Comparison of ENCODE assay signal across 8 cellular contexts in genomic region chr12:116236148-116236731, GRCh38. TPM values are rescaled to one million over a fixed set of nuclear protein-coding genes. Genes with fewer than 3 reads are reported as not detected.
DNase-seq lines count a peak whose midpoint lies in the region; ATAC-seq and TF ChIP-seq lines count a peak whose summit lies in the region.

No MANE protein-coding gene starts in this region.

- H3K4me1 ChIP-seq in tibial artery: peaks cover 0 to 75% (median 33%) of the 10 kb centered on the region in 4 donors

- H3K9me3 ChIP-seq in tibial artery: no peaks in the 10 kb centered on the region

- H3K27ac ChIP-seq in tibial artery: peak overlapping the region in 1 of 2 donors; percentile 28

- peaks cover 2% of the 10 kb centered on the region for H3K36me3 Mint-ChIP-seq in activated CD4-positive, alpha-beta memory T cell treated with anti-CD3 and anti-CD28 coated beads for 36 hours
- H3K36me3 Mint-ChIP-seq in natural killer cell treated with Interleukin-12 subunit alpha and Interleukin-12 subunit beta and Interleukin-15 and Interleukin-18, amount 100 ng/mL, for 72 hours: no peaks in the 10 kb centered on the region

- H3K27me3 ChIP-seq in BJ (ENCODE audit: control insufficient read depth, insufficient read depth, low read length) (no peaks in the 10 kb centered on the region), tibial artery (no peaks in the 10 kb centered on the region)

- POLR2A ChIA-PET in BJ (lab: Charles Lee): no interaction called here
- POLR2A ChIA-PET in activated CD4-positive, alpha-beta memory T cell treated with anti-CD3 and anti-CD28 coated beads for 36 hours (lab: Charles Lee): interaction anchor here (0.6 kb wide), 1 partner anchor 472 kb away, joined by 3 read pairs; no protein-coding TSS in a partner anchor

- intact Hi-C loops in activated CD4-positive, alpha-beta memory T cell treated with anti-CD3 and anti-CD28 coated beads for 36 hours (cut with micrococcal nuclease): loop anchor here (1.0 to 2.0 kb wide), 4 partner anchors 93 to 237 kb away; no protein-coding TSS in a partner anchor
- intact Hi-C loops in tibial artery (cut with DNase I; ENCODE audit: low total_unique reads): loop anchor here (10.0 kb wide), 1 partner anchor 81 kb away; no protein-coding TSS in a partner anchor

- peak overlapping the region; percentile 64 for H3K27ac Mint-ChIP-seq in activated CD4-positive, alpha-beta memory T cell treated with anti-CD3 and anti-CD28 coated beads for 36 hours
- H3K27ac Mint-ChIP-seq in natural killer cell treated with Interleukin-12 subunit alpha and Interleukin-12 subunit beta and Interleukin-15 and Interleukin-18, amount 100 ng/mL, for 72 hours: peak overlapping the region; percentile 71 to 89

- no peak overlapping the region for H3K4me3 Mint-ChIP-seq in activated CD4-positive, alpha-beta memory T cell treated with anti-CD3 and anti-CD28 coated beads for 36 hours
- peak overlapping the region; percentile 59 for H3K4me3 Mint-ChIP-seq in natural killer cell treated with Interleukin-12 subunit alpha and Interleukin-12 subunit beta and Interleukin-15 and Interleukin-18, amount 100 ng/mL, for 72 hours

- DNase-seq in BJ (ENCODE audit: low read depth) (no peak), GM20000 (ENCODE audit: low spot score) (peak; percentile 49), NCI-H446 (lab: John Stamatoyannopoulos, UW) (peak; percentile 17 to 74), erythroblast (lab: John Stamatoyannopoulos, UW) (peak; percentile 80 to 83), tibial artery (peak in 1 of 2 donors; percentile 40), OCI-M2 (lab: John Stamatoyannopoulos, UW; ENCODE audit: unreplicated experiment) (no peak)
- peak; percentile 63 for DNase-seq in activated CD4-positive, alpha-beta memory T cell treated with anti-CD3 and anti-CD28 coated beads for 36 hours
- DNase-seq in natural killer cell treated with Interleukin-12 subunit alpha and Interleukin-12 subunit beta and Interleukin-15 and Interleukin-18, amount 100 ng/mL, for 72 hours (ENCODE audit: low spot score): peak; percentile 75

- peaks cover 27% of the 10 kb centered on the region for H3K4me1 Mint-ChIP-seq in activated CD4-positive, alpha-beta memory T cell treated with anti-CD3 and anti-CD28 coated beads for 36 hours (ENCODE audit: low read depth)
- H3K4me1 Mint-ChIP-seq in natural killer cell treated with Interleukin-12 subunit alpha and Interleukin-12 subunit beta and Interleukin-15 and Interleukin-18, amount 100 ng/mL, for 72 hours (ENCODE audit: low read depth in 2 of 2): peaks cover 22 to 36% of the 10 kb centered on the region in 2 donors

- TF ChIP-seq POLR2A in erythroblast (IDR thresholded peaks at IDR 0.05; ENCODE audit: low read length): no peak

- H3K36me3 ChIP-seq in BJ (ENCODE audit: control insufficient read depth, insufficient read depth, low read length) (no peaks in the 10 kb centered on the region), tibial artery (no peaks in the 10 kb centered on the region)

- TF ChIP-seq CTCF in BJ (IDR thresholded peaks at IDR 0.05; ENCODE audit: insufficient read depth, low read depth, low read length) (peak; percentile 72), GM20000 (IDR thresholded peaks at IDR 0.05; ENCODE audit: extremely low read depth, missing control alignments) (peak; percentile 60), tibial artery (IDR thresholded peaks at IDR 0.05) (peak; percentile 60 to 69)

- H3K27me3 Mint-ChIP-seq in activated CD4-positive, alpha-beta memory T cell treated with anti-CD3 and anti-CD28 coated beads for 36 hours: no peaks in the 10 kb centered on the region
- H3K27me3 Mint-ChIP-seq in natural killer cell treated with Interleukin-12 subunit alpha and Interleukin-12 subunit beta and Interleukin-15 and Interleukin-18, amount 100 ng/mL, for 72 hours: no peaks in the 10 kb centered on the region

- H3K9me3 Mint-ChIP-seq in activated CD4-positive, alpha-beta memory T cell treated with anti-CD3 and anti-CD28 coated beads for 36 hours: no peaks in the 10 kb centered on the region
- no peaks in the 10 kb centered on the region for H3K9me3 Mint-ChIP-seq in natural killer cell treated with Interleukin-12 subunit alpha and Interleukin-12 subunit beta and Interleukin-15 and Interleukin-18, amount 100 ng/mL, for 72 hours

- CTCF ChIA-PET in BJ (lab: Yijun Ruan, JAX): interaction anchor here (0.6 to 2.4 kb wide), 10 partner anchors 9 to 233 kb away, joined by 3 to 8 read pairs (median 4); no protein-coding TSS in a partner anchor
- CTCF ChIA-PET in activated CD4-positive, alpha-beta memory T cell treated with anti-CD3 and anti-CD28 coated beads for 36 hours (lab: Charles Lee): interaction anchor here (0.6 to 2.1 kb wide), 40 partner anchors 8 to 473 kb away, joined by 3 to 12 read pairs (median 4); no protein-coding TSS in a partner anchor

- ATAC-seq in natural killer cell treated with Interleukin-12 subunit alpha and Interleukin-12 subunit beta and Interleukin-15 and Interleukin-18, amount 100 ng/mL, for 72 hours: peak in 1 of 2 donors; percentile 76

- H3K4me3 ChIP-seq in BJ (ENCODE audit: low read depth, low read length) (no peak overlapping the region), tibial artery (no peak overlapping the region)

RNA-seq across cellular contexts. Expression of gene MED13L, which starts 41.3 kb away (rescaled TPM):
- 43.7 and 46.3 TPM in 2 replicates for polyA plus RNA-seq in BJ (2011; rRNA removed)
- polyA minus RNA-seq in BJ (2011; rRNA and poly(A)+ RNA removed): 143 and 144 TPM in 2 replicates
- 10 to 100 TPM; 37.7 to 41.4 TPM for total RNA-seq in activated CD4-positive, alpha-beta memory T cell treated with anti-CD3 and anti-CD28 coated beads for 36 hours
- total RNA-seq in natural killer cell treated with Interleukin-12 subunit alpha and Interleukin-12 subunit beta and Interleukin-15 and Interleukin-18, amount 100 ng/mL, for 72 hours: 100 to 1,000 TPM; 121 to 142 TPM

Comparison
In these comparisons a context has a peak if more than half of its experiments do, and no peak if none do; other contexts are left out.
1. DNase-seq: peak in GM20000 (single experiment), NCI-H446 (2 of 2), activated CD4-positive, alpha-beta memory T cell treated with anti-CD3 and anti-CD28 coated beads for 36 hours (single experiment), erythroblast (2 of 2) and natural killer cell treated with Interleukin-12 subunit alpha and Interleukin-12 subunit beta and Interleukin-15 and Interleukin-18, amount 100 ng/mL, for 72 hours (single experiment); none in BJ (single experiment) and OCI-M2 (single experiment).
2. Peak in every context shown above with its lines, with median percentiles within 50 percentile points of each other: CTCF ChIP-seq.